17 cellular contexts compared by ENCODE assay signal in the genomic region with DNA sequence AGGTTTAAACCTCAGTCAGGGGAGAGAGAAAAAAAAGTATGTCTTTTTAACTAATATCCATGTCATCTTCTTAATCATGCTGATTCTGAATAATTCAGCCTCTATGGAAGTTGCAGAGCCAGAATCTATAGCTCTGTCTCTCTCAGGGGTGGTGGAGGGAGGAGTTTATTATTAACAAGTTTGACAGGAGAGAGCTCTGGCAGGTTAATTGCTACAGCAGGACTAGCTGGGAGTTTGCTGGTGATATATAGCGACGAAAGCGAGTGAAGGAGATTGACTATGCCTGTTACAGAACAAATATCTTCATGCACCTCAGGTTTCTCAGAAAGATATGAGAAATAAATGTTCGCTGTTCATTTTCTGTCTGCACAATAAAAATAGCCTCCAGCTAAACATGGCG.
A peak's percentile ranks its signal among the peaks of the same experiment; 100 is the strongest.
DNase-seq lines count a peak whose midpoint lies in the region; ATAC-seq and TF ChIP-seq lines count a peak whose summit lies in the region.
"Had no signal": no experiment of that assay in that cellular context is flagged by ENCODE, and none has a peak within 500 bp of the region (broad histone marks: within the 10 kb centered on the region; RNA-seq: fewer than 3 reads in every experiment).

No MANE protein-coding gene starts in this region.

- H3K27me3 ChIP-seq in brain microvascular endothelial cell (replicated peaks), result no peaks in the 10 kb centered on the region
- H3K27me3 ChIP-seq: gastrocnemius medialis had no signal

- intact Hi-C loops in activated B cell treated with CpG ODN at 0.5 μM for 24 hours (cut with micrococcal nuclease), result loop anchor here (5.0 to 10.0 kb wide), 5 partner anchors 76 to 1903 kb away; a partner anchor contains a TSS
- intact Hi-C loops in posterior cingulate gyrus (cut with DNase I), result no loop called here

- DNase-seq in DMS153 treated with DMSO at 0.1 percent for 48 hours (lab: John Stamatoyannopoulos, UW; ENCODE audit: unreplicated experiment) (peak; percentile 15), activated B cell treated with CpG ODN at 0.5 μM for 24 hours (no peak), brain microvascular endothelial cell (no peak), NCI-H2029 treated with DMSO at 0.1 percent for 48 hours (lab: John Stamatoyannopoulos, UW) (no peak), posterior cingulate gyrus (no peak)
- DNase-seq: activated effector memory CD4-positive, alpha-beta T cell treated with Interleukin-2 at 50 U/mL for 16 hours; amniotic stem cell; gastrocnemius medialis; GF-D8; lower lobe of right lung; NCI-H1105; stimulated activated CD4-positive, alpha-beta T cell treated with anti-CD3 and anti-CD28 coated beads, Interleukin-4, amount 100 ng/mL, for 1 hour; T-helper 2 cell had no signal

- H3K27ac Mint-ChIP-seq in activated B cell treated with CpG ODN at 0.5 μM for 24 hours, result peak overlapping the region; percentile 62
- H3K27ac Mint-ChIP-seq in nephron, result peak overlapping the region; percentile 51 to 85 (median 69)

- H3K27ac ChIP-seq in brain microvascular endothelial cell, result no peak overlapping the region
- H3K27ac ChIP-seq: gastrocnemius medialis, lower lobe of right lung, thoracic aorta had no signal

- in situ Hi-C loops in brain microvascular endothelial cell (cut with HindIII; ENCODE audit: low pct_ligation_motif_present, low sequenced_read_pairs), result no loop called here

- H3K36me3 ChIP-seq in brain microvascular endothelial cell (replicated peaks), result no peaks in the 10 kb centered on the region
- H3K36me3 ChIP-seq: gastrocnemius medialis, lower lobe of right lung, thoracic aorta had no signal

- POLR2A ChIA-PET in activated B cell treated with CpG ODN at 0.5 μM for 24 hours (lab: Charles Lee), result interaction anchor here (1.0 to 1.4 kb wide), 2 partner anchors 24 to 586 kb away, joined by 4 to 12 read pairs; a partner anchor contains a TSS

- no peaks in the 10 kb centered on the region for H3K27me3 Mint-ChIP-seq in activated B cell treated with CpG ODN at 0.5 μM for 24 hours
- H3K27me3 Mint-ChIP-seq in nephron (ENCODE audit: low read depth), result peaks cover 13% of the 10 kb centered on the region

- no peak for TF ChIP-seq CTCF in activated B cell treated with CpG ODN at 0.5 μM for 24 hours (IDR thresholded peaks at IDR 0.05)
- TF ChIP-seq CTCF in nephron (IDR thresholded peaks at IDR 0.05; ENCODE audit: unreplicated experiment in 3 of 3), result no peak
- TF ChIP-seq CTCF in brain microvascular endothelial cell (IDR thresholded peaks at IDR 0.05; ENCODE audit: low read depth, low read length, missing control alignments), result no peak

- no peak overlapping the region for H3K4me3 Mint-ChIP-seq in activated B cell treated with CpG ODN at 0.5 μM for 24 hours
- peak overlapping the region; percentile 2 to 62 (median 43) for H3K4me3 Mint-ChIP-seq in nephron

- peak; percentile 18 for ATAC-seq in HG02759 (IDR thresholded peaks at IDR 0.05; ENCODE audit: unreplicated experiment)
- ATAC-seq in activated B cell treated with CpG ODN at 0.5 μM for 24 hours (ENCODE audit: low read depth), result no peak
- no peak for ATAC-seq in GM19467 (IDR thresholded peaks at IDR 0.05; ENCODE audit: unreplicated experiment)
- ATAC-seq: gastrocnemius medialis, lower lobe of right lung had no signal

- H3K36me3 Mint-ChIP-seq in activated B cell treated with CpG ODN at 0.5 μM for 24 hours (ENCODE audit: low read depth) (no peaks in the 10 kb centered on the region), nephron (ENCODE audit: low read depth) (peaks cover 5% of the 10 kb centered on the region)

- CTCF ChIA-PET in activated B cell treated with CpG ODN at 0.5 μM for 24 hours (lab: Charles Lee), result no interaction called here

- no peak overlapping the region for H3K4me3 ChIP-seq in brain microvascular endothelial cell (ENCODE audit: low read depth, low read length)
- H3K4me3 ChIP-seq: gastrocnemius medialis, lower lobe of right lung, thoracic aorta had no signal

- peaks cover 51% of the 10 kb centered on the region for H3K4me1 Mint-ChIP-seq in activated B cell treated with CpG ODN at 0.5 μM for 24 hours
- H3K4me1 Mint-ChIP-seq in nephron, result peaks cover 36% of the 10 kb centered on the region

- H3K9me3 Mint-ChIP-seq in activated B cell treated with CpG ODN at 0.5 μM for 24 hours (peaks cover 5% of the 10 kb centered on the region), nephron (peaks cover 3% of the 10 kb centered on the region)
